Comparison of ENCODE assay signal across 8 cellular contexts in genomic region chr12:55742719-55743130, GRCh38. TPM values are rescaled to one million over a fixed set of nuclear protein-coding genes. Genes with fewer than 3 reads are reported as not detected.
A peak's percentile ranks its signal among the peaks of the same experiment; 100 is the strongest.
DNase-seq lines count a peak whose midpoint lies in the region; ATAC-seq, FAIRE-seq and TF ChIP-seq lines count a peak whose summit lies in the region.

Gene GDF11, plus strand, starts transcription at chr12:55743122. Its CDS starts 195 bp downstream, at chr12:55743317.

- H3K4me2 ChIP-seq in keratinocyte (ENCODE audit: control insufficient read depth, extremely low read depth, insufficient read depth, low read depth, low read length), result peak within 1 kb of the TSS; percentile 89

- H3K36me3 Mint-ChIP-seq in WTC11, result peaks cover 5% of the 10 kb centered on the region

- H3K27ac ChIP-seq in caudate nucleus (ENCODE audit: low read depth, low read length) (peak within 1 kb of the TSS; percentile 52), keratinocyte (ENCODE audit: control insufficient read depth, insufficient read depth, low read length) (no peak within 1 kb of the TSS), spleen (peak within 1 kb of the TSS in 6 of 8 donors; percentile 26 to 87 (median 72))

- peak within 1 kb of the TSS; percentile 97 for H3K4me3 Mint-ChIP-seq in WTC11

- H3K9me1 ChIP-seq in keratinocyte (ENCODE audit: control insufficient read depth, extremely low read depth, insufficient read depth, low read length), result no peaks in the 10 kb centered on the region

- TF ChIP-seq CTCF in WTC11 (IDR thresholded peaks at IDR 0.05) (no peak), keratinocyte (optimal IDR thresholded peaks at IDR 0.05 in 1 of 3, IDR thresholded peaks at IDR 0.05 in 1 of 3, conservative IDR thresholded peaks at IDR 0.05 in 1 of 3; ENCODE audit: extremely low read depth in 1 of 3, insufficient read depth in 2 of 3, low read length in 3 of 3) (no peak), spleen (IDR thresholded peaks at IDR 0.05 in 8 of 11, conservative IDR thresholded peaks at IDR 0.05 in 3 of 11) (no peak)

- TF ChIP-seq POLR2A in spleen (IDR thresholded peaks at IDR 0.05), result peak in 1 of 3 donors; percentile 50

- H3K9me3 Mint-ChIP-seq in WTC11, result no peaks in the 10 kb centered on the region

- WGBS in spleen, 5 donors, result 0 to 2% (median 1%) methylated on average over 16 to 19 of the region's 19 CpGs

- no peak for FAIRE-seq in keratinocyte (lab: Jason Lieb, UNC)

- H3K36me3 ChIP-seq in keratinocyte (ENCODE audit: control insufficient read depth in 2 of 2, extremely low read depth in 1 of 2, insufficient read depth in 2 of 2, low read length in 2 of 2) (no peaks in the 10 kb centered on the region), spleen (no peaks in the 10 kb centered on the region)

- ATAC-seq in HG02884 (IDR thresholded peaks at IDR 0.05; ENCODE audit: unreplicated experiment), result peak; percentile 37
- ATAC-seq in WTC11, result peak; percentile 24
- ATAC-seq in HG03378 (IDR thresholded peaks at IDR 0.05; ENCODE audit: unreplicated experiment), result no peak

- H3K27me3 Mint-ChIP-seq in WTC11 (ENCODE audit: low read depth), result peaks cover 2% of the 10 kb centered on the region; the same call in 1 of the 2 replicates

- POLR2A ChIA-PET in WTC11 (lab: Charles Lee), result interaction anchor here (0.6 to 4.0 kb wide), 7 partner anchors 13 to 87 kb away, joined by 3 to 19 read pairs (median 6); partner anchors contain the start of genes CD63, DNAJC14, ORMDL2 and SARNP

- no peaks in the 10 kb centered on the region for H4K20me1 ChIP-seq in keratinocyte (ENCODE audit: control insufficient read depth, extremely low read depth, insufficient read depth, low read length)

- CTCF ChIA-PET in WTC11 (lab: Charles Lee), result interaction anchor here (1.1 to 3.2 kb wide), 5 partner anchors 11 to 88 kb away, joined by 4 to 12 read pairs (median 5); partner anchors contain the start of genes ORMDL2 and SARNP

- H3K9me3 ChIP-seq in keratinocyte (ENCODE audit: control insufficient read depth, low read depth, low read length), result no peaks in the 10 kb centered on the region
- no peaks in the 10 kb centered on the region for H3K9me3 ChIP-seq in spleen

- H3K27ac Mint-ChIP-seq in WTC11, result peak within 1 kb of the TSS; percentile 82

- dilution Hi-C loops in keratinocyte (cut with MboI; ENCODE audit: extremely low pct_ligation_motif_present, low sequenced_read_pairs), result no loop called here

- H2AFZ ChIP-seq in keratinocyte (ENCODE audit: control insufficient read depth, low read length), result peak within 1 kb of the TSS; percentile 85

- peak within 1 kb of the TSS; percentile 20 for H3K9ac ChIP-seq in keratinocyte (ENCODE audit: control insufficient read depth, extremely low read depth, insufficient read depth, low read length)

- H3K4me3 ChIP-seq in keratinocyte (ENCODE audit: control insufficient read depth in 2 of 3, extremely low read depth in 1 of 3, insufficient read depth in 2 of 3, low read depth in 1 of 3, low read length in 3 of 3), result peak within 1 kb of the TSS; percentile 57 to 74 (median 72)
- peak within 1 kb of the TSS; percentile 56 to 97 (median 72) for H3K4me3 ChIP-seq in spleen

- peaks cover 46% of the 10 kb centered on the region for H3K4me1 Mint-ChIP-seq in WTC11

- DNase-seq in GM03348 (ENCODE audit: low spot score) (peak; percentile 95), NCI-H2227 (lab: John Stamatoyannopoulos, UW; ENCODE audit: unreplicated experiment) (peak; percentile 85), WTC11 (ENCODE audit: low spot score) (peak; percentile 79), caudate nucleus (lab: John Stamatoyannopoulos, UW) (peak in 57 of 61 donors; percentile 31 to 88 (median 74)), keratinocyte (ENCODE audit: low read depth, low spot score) (no peak), spleen (peak; percentile 92)

- H3K4me1 ChIP-seq in keratinocyte (ENCODE audit: control insufficient read depth, extremely low read depth, insufficient read depth, low read length), result peaks cover 15% of the 10 kb centered on the region
- H3K4me1 ChIP-seq in spleen, result peaks cover 15 to 60% (median 45%) of the 10 kb centered on the region in 6 donors

- intact Hi-C loops in spleen (cut with DNase I; ENCODE audit: low total_unique reads), result loop anchor here (5.0 kb wide), 2 partner anchors 200 to 300 kb away; partner anchors contain the start of gene RPS26

- H3K27me3 ChIP-seq in keratinocyte (ENCODE audit: control insufficient read depth, extremely low read depth, insufficient read depth, low read length), result no peaks in the 10 kb centered on the region
- H3K27me3 ChIP-seq in spleen (replicated peaks in 1 of 7), result peaks cover 0 to 27% (median 2%) of the 10 kb centered on the region in 7 donors

- H3K79me2 ChIP-seq in keratinocyte (ENCODE audit: control insufficient read depth, insufficient read depth, low read length), result no peaks in the 10 kb centered on the region

TF ChIP-seq in WTC11, 78 proteins besides CTCF, POLR2A, EP300 and RAD21:
- TF ChIP-seq USF2 (CRISPR knock-in tag; IDR thresholded peaks at IDR 0.05), result no peak
TF ChIP-seq in WTC11: peak in this region for 0.

RNA-seq across cellular contexts. Expression of gene GDF11, which starts in this region (rescaled TPM):
- total RNA-seq in WTC11 (2021) (16.9 to 20.7 TPM (median 19.6 TPM) in 3 replicates), spleen (10 to 100 TPM in 5 of 7 donors, 1 to 10 TPM in 2; 6.1 to 14.5 (median 10.7) TPM)
- polyA plus RNA-seq in keratinocyte (2.5 to 6.2 TPM (median 2.7 TPM) in 3 replicates), spleen (1 to 10 TPM; 3.5 to 5.5 (median 4.0) TPM)
- polyA plus RNA-seq in keratinocyte (2011; ENCODE audit: low read depth), result 0.82 TPM
- 2.2 and 3.3 TPM in 2 replicates for polyA plus RNA-seq in keratinocyte (2011; cell fraction: cytosol; rRNA removed)
- 1.9 and 2.4 TPM in 2 replicates for polyA plus RNA-seq in keratinocyte (2011; cell fraction: nucleus; rRNA removed)
- polyA plus RNA-seq in keratinocyte (2012; ENCODE audit: low replicate concordance), result 1.2 and 9.6 TPM in 2 replicates
- 1.8 to 16.1 TPM (median 2.7 TPM) in 3 replicates for polyA minus RNA-seq in keratinocyte
- polyA minus RNA-seq in keratinocyte (2011; cell fraction: cytosol; rRNA and poly(A)+ RNA removed), result 2.1 TPM
- 0.42 and 1.8 TPM in 2 replicates for polyA minus RNA-seq in keratinocyte (2011; cell fraction: nucleus; rRNA and poly(A)+ RNA removed)
